Comparison of ENCODE assay signal across 17 cellular contexts in the genomic region with DNA sequence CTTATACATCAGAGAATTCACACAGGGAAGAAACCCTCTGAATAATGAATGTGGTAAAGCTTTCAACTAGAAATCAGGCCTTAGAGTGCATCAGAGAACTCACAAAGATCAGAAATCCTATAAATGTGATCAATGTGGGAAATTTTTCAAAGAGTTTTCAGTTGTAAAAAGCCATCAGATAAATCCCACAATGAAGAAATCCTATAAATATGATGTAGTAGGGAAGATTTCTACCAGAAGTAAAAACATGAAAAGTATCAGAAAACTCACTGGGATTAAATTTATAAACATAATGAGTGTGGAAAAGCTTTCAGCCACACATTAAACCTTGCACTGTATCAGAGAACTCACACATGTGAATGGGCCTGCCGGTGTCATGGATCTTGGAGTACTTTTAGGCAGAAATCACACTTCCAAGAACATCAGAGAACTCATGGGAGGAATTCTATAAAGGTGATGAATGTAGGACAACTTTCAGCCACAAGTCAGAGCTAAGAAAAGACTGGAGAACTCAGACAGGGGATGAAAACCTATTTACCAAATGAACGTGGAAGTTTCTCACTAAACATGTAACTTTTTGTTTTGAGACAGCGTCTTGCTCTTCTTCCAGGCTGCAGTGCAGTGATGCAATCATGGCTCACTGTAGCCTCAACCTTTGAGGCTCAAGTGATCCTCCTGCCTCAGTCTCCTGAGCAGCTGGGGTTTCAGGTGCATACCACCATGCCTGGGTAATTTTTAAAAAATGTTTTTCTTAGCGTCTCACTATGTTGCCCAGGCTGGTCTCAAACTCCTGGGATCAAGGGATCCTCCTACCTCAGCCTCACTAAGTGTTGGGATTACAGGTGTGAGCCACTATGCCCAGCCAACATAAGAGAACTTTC. TPM values are rescaled to one million over a fixed set of nuclear protein-coding genes. Genes with fewer than 3 reads are reported as not detected.
DNase-seq lines count a peak whose midpoint lies in the region; ATAC-seq, FAIRE-seq and TF ChIP-seq lines count a peak whose summit lies in the region.
"Had no signal": no experiment of that assay in that cellular context is flagged by ENCODE, and none has a peak within 500 bp of the region (broad histone marks: within the 10 kb centered on the region; RNA-seq: fewer than 3 reads in every experiment).

No MANE protein-coding gene starts in this region.

- H3K4me2 ChIP-seq in GM12878 (ENCODE audit: control insufficient read depth, insufficient read depth): no peak overlapping the region

- H3K4me3 ChIP-seq in HEK293 (ENCODE audit: low read depth, low read length): no peak overlapping the region
- no peak overlapping the region for H3K4me3 ChIP-seq in GM12878
- H3K4me3 ChIP-seq in endodermal cell (ENCODE audit: low read length): peak overlapping the region; percentile 45
- no peak overlapping the region for H3K4me3 ChIP-seq in adrenal gland

- TF ChIP-seq POLR2A in GM12878 (IDR thresholded peaks at IDR 0.05; ENCODE audit: low read depth, low read length): no peak
- no peak for TF ChIP-seq POLR2A in adrenal gland (IDR thresholded peaks at IDR 0.05)

- DNase-seq in GM12878 (ENCODE audit: low read depth, low spot score): no peak
- DNase-seq in endodermal cell: no peak
- no peak for DNase-seq in adrenal gland
- no peak for DNase-seq in frontal cortex (ENCODE audit: low spot score in 2 of 2)
- DNase-seq: C1 segment of cervical spinal cord; Caco-2; CD4-positive, CD25-positive, alpha-beta regulatory T cell; CD8-positive, alpha-beta T cell; DMS153; DND-41; GOT3; H7; HCEC 1CT; HFFc6 had no signal

- H3K9ac ChIP-seq in GM12878 (ENCODE audit: control insufficient read depth, insufficient read depth, low read length) (no peak overlapping the region), endodermal cell (ENCODE audit: extremely low read depth, low read length, poor library complexity, severe bottlenecking) (no peak overlapping the region)

- ATAC-seq in GM12878: no peak
- no peak for ATAC-seq in GM18909 (IDR thresholded peaks at IDR 0.05; ENCODE audit: poor library complexity, unreplicated experiment)
- ATAC-seq: CD8-positive, alpha-beta T cell had no signal

- SMC1A ChIA-PET in GM12878 (lab: Charles Lee; ENCODE audit: uncharacterized antibody, unreplicated experiment): no interaction called here

- H4K20me1 ChIP-seq in GM12878 (ENCODE audit: control insufficient read depth, insufficient read depth): no peaks in the 10 kb centered on the region

- H3K36me3 ChIP-seq in HEK293 (ENCODE audit: control insufficient read depth in 2 of 2, insufficient read depth in 1 of 2, low read length in 2 of 2): no peaks in the 10 kb centered on the region
- H3K36me3 ChIP-seq in GM12878 (ENCODE audit: control insufficient read depth in 2 of 2, insufficient read depth in 2 of 2, low read length in 1 of 2): no peaks in the 10 kb centered on the region
- no peaks in the 10 kb centered on the region for H3K36me3 ChIP-seq in endodermal cell (ENCODE audit: control insufficient read depth, insufficient read depth, low read length)
- no peaks in the 10 kb centered on the region for H3K36me3 ChIP-seq in adrenal gland (replicated peaks in 1 of 2)

- H3K4me1 ChIP-seq in HEK293 (ENCODE audit: control insufficient read depth, insufficient read depth, low read length) (no peaks in the 10 kb centered on the region), GM12878 (ENCODE audit: control insufficient read depth, insufficient read depth, low read length) (no peaks in the 10 kb centered on the region), endodermal cell (ENCODE audit: control insufficient read depth, insufficient read depth, low read length) (no peaks in the 10 kb centered on the region), adrenal gland (replicated peaks in 1 of 2) (no peaks in the 10 kb centered on the region)
- H3K4me1 ChIP-seq: Caco-2 had no signal

- H3K27me3 Mint-ChIP-seq in endodermal cell (ENCODE audit: insufficient read depth): no peaks in the 10 kb centered on the region
- H3K27me3 Mint-ChIP-seq: CD4-positive, CD25-positive, alpha-beta regulatory T cell had no signal

- TF ChIP-seq RAD21 in GM12878 (IDR thresholded peaks at IDR 0.05; ENCODE audit: insufficient read depth, low read depth, low read length): no peak

- no peak for TF ChIP-seq CTCF in HEK293 (tag by site-specific recombination; IDR thresholded peaks at IDR 0.05)
- TF ChIP-seq CTCF in GM12878 (IDR thresholded peaks at IDR 0.05 in 2 of 3, conservative IDR thresholded peaks at IDR 0.05 in 1 of 3; ENCODE audit: control insufficient read depth in 2 of 3, extremely low read depth in 1 of 3, insufficient read depth in 1 of 3, low read depth in 3 of 3, low read length in 3 of 3): no peak
- no peak for TF ChIP-seq CTCF in endodermal cell (conservative IDR thresholded peaks at IDR 0.05)
- TF ChIP-seq CTCF in adrenal gland (IDR thresholded peaks at IDR 0.05): no peak

- no peaks in the 10 kb centered on the region for H3K4me1 Mint-ChIP-seq in endodermal cell
- H3K4me1 Mint-ChIP-seq: CD4-positive, CD25-positive, alpha-beta regulatory T cell had no signal

- H2AFZ ChIP-seq in GM12878 (ENCODE audit: control insufficient read depth, low read depth, low read length): no peak overlapping the region

- no peak for TF ChIP-seq EP300 in GM12878 (IDR thresholded peaks at IDR 0.05; ENCODE audit: borderline replicate concordance in 1 of 2, control insufficient read depth in 1 of 2, low read depth in 2 of 2, low read length in 2 of 2)

- BruUV-seq in GM12878 (replicated peaks; lab: Mats Ljungman, UMichigan): no TSS peak

- peaks cover 61% of the 10 kb centered on the region for H3K9me3 Mint-ChIP-seq in endodermal cell

- RAD21 ChIA-PET in GM12878 (lab: Charles Lee; ENCODE audit: unreplicated experiment): no interaction called here

- POLR2A ChIA-PET in HEK293 (lab: Yijun Ruan, JAX) (no interaction called here), GM12878 (lab: Charles Lee) (no interaction called here)

- H3K9me3 ChIP-seq in HEK293 (ENCODE audit: control insufficient read depth, insufficient read depth, low read depth, low read length) (no peaks in the 10 kb centered on the region), GM12878 (replicated peaks; ENCODE audit: control insufficient read depth, insufficient read depth, low read length) (peaks cover 2% of the 10 kb centered on the region; the same call in 2 of the 3 replicates), endodermal cell (ENCODE audit: control insufficient read depth, low read length) (peaks cover 45% of the 10 kb centered on the region), adrenal gland (replicated peaks in 1 of 3) (peaks cover 4 to 42% (median 7%) of the 10 kb centered on the region in 3 donors)

- intact Hi-C loops in GM12878 (cut with micrococcal nuclease; ENCODE audit: unreplicated experiment) (no loop called here), adrenal gland (cut with DNase I) (no loop called here)

- H3K27me3 ChIP-seq in GM12878 (replicated peaks in 1 of 2; ENCODE audit: control insufficient read depth in 2 of 2, insufficient read depth in 2 of 2, low read length in 1 of 2) (no peaks in the 10 kb centered on the region), endodermal cell (ENCODE audit: control insufficient read depth, insufficient read depth, low read length, poor library complexity, severe bottlenecking) (no peaks in the 10 kb centered on the region), adrenal gland (no peaks in the 10 kb centered on the region)

- H3K79me2 ChIP-seq in GM12878 (ENCODE audit: control insufficient read depth, insufficient read depth, low read length): no peaks in the 10 kb centered on the region

- peaks cover 25% of the 10 kb centered on the region for H3K36me3 Mint-ChIP-seq in endodermal cell (ENCODE audit: low read depth)

- H3K27ac Mint-ChIP-seq in endodermal cell: no peak overlapping the region
- H3K27ac Mint-ChIP-seq: CD4-positive, CD25-positive, alpha-beta regulatory T cell; CD8-positive, alpha-beta T cell; HFFc6 had no signal

- WGBS in GM12878 (ENCODE audit: insufficient coverage, insufficient replicate concordance, low lambda C conversion rate, missing lambda C conversion rate): 51% methylated on average over 4 of the region's 4 CpGs
- WGBS in endodermal cell (ENCODE audit: insufficient coverage in 1 of 2, insufficient read length in 1 of 2), 2 experiments: 92 to 94% methylated on average over 2 to 4 of the region's 4 CpGs
- 93 to 96% (median 93%) methylated on average over 4 of the region's 4 CpGs for WGBS in adrenal gland, 4 donors

- H3K27ac ChIP-seq in HEK293 (ENCODE audit: extremely low read depth, low read depth, low read length): no peak overlapping the region
- no peak overlapping the region for H3K27ac ChIP-seq in GM12878 (ENCODE audit: control insufficient read depth, insufficient read depth)
- H3K27ac ChIP-seq in endodermal cell (ENCODE audit: low read depth, low read length): no peak overlapping the region
- H3K27ac ChIP-seq in adrenal gland: no peak overlapping the region

- in situ Hi-C loops in GM12878 (cut with MboI): no loop called here

- H3K4me3 Mint-ChIP-seq in endodermal cell: no peak overlapping the region
- H3K4me3 Mint-ChIP-seq: CD4-positive, CD25-positive, alpha-beta regulatory T cell; CD8-positive, alpha-beta T cell; HFFc6 had no signal

- FAIRE-seq in GM12878 (lab: Jason Lieb, UNC): no peak
- FAIRE-seq in frontal cortex (lab: Jason Lieb, UNC): no peak
- FAIRE-seq: G401.6 had no signal

- CTCF ChIA-PET in HEK293 (lab: Yijun Ruan, JAX): no interaction called here
- CTCF ChIA-PET in GM12878 (lab: Yijun Ruan, JAX): no interaction called here

RNA-seq across cellular contexts. Expression of gene ZNF510, which starts 39.5 kb away (rescaled TPM):
- 55.2 and 57.6 TPM in 2 replicates for total RNA-seq in GM12878 (2013; cell fraction: nucleolus; rRNA removed)
- total RNA-seq in GM12878 (2014; rRNA removed): 11.8 and 12.2 TPM in 2 replicates
- total RNA-seq in GM12878 (2014; rRNA removed; fragmentation: Illumina TruSeq; extraction: Trizol): 11.8 and 12.7 TPM in 2 replicates
- total RNA-seq in GM12878 (2021): 6.9 and 7.2 TPM in 2 replicates
- 3.8 TPM for polyA plus RNA-seq in GM12878 (2011; ENCODE audit: low read depth)
- 11.3 and 12.3 TPM in 2 replicates for polyA plus RNA-seq in GM12878 (2011; rRNA removed)
- 5.4 and 6.0 TPM in 2 replicates for polyA plus RNA-seq in GM12878 (2011; cell fraction: cytosol; rRNA removed)
- polyA plus RNA-seq in GM12878 (2011; cell fraction: nucleus; rRNA removed): 14.7 and 18.9 TPM in 2 replicates
- polyA plus RNA-seq in GM12878 (2012): 4.4 and 4.5 TPM in 2 replicates
- polyA plus RNA-seq in GM12878 (2014; fragmentation: Illumina TruSeq; extraction: Trizol): 9.4 and 10.7 TPM in 2 replicates
- polyA plus RNA-seq in GM12878 (2014; fragmentation: Nextera tagmentation; extraction: Ambion mirVana): 1 to 10 TPM; 2.8 to 3.3 TPM
- 7.3 and 7.5 TPM in 2 replicates for polyA plus RNA-seq in GM12878 (2014; rRNA removed)
- polyA plus RNA-seq in GM12878 (2016; fragmentation: Nextera tagmentation; extraction: Ambion mirVana): 1 to 10 TPM; 3.9 to 4.0 TPM
- polyA minus RNA-seq in GM12878 (2011; rRNA and poly(A)+ RNA removed): 19.5 and 20.2 TPM in 2 replicates
- polyA minus RNA-seq in GM12878 (2011; cell fraction: cytosol; rRNA and poly(A)+ RNA removed): 3.2 and 3.5 TPM in 2 replicates
- 18.0 and 20.4 TPM in 2 replicates for polyA minus RNA-seq in GM12878 (2011; cell fraction: nucleus; rRNA and poly(A)+ RNA removed)
- 10 to 100 TPM; 15.8 to 18.2 TPM for total RNA-seq in endodermal cell
- polyA plus RNA-seq in endodermal cell (2013, experiment 1 of 2): 15.2 TPM
- 15.6 TPM for polyA plus RNA-seq in endodermal cell (2013, experiment 2 of 2)
- 10 to 100 TPM in 6 of 8 donors, 1 to 10 TPM in 2; 6.7 to 20.0 (median 16.4) TPM for total RNA-seq in adrenal gland
- 10 to 100 TPM in 1 of 3 donors, 1 to 10 TPM in 2; 4.9 to 16.9 (median 6.3) TPM for polyA plus RNA-seq in adrenal gland
- total RNA-seq in frontal cortex: 55.0 TPM

Comparison
In these comparisons a context has a peak if more than half of its experiments do, and no peak if none do; other contexts are left out.
1. Of the 9 proteins assayed by ChIP-seq in both HEK293 and GM12878: peak only in HEK293: none; only in GM12878: none; in both: ZNF274; in neither: 8.